1 cellular context compared by ENCODE assay signal in genomic region chr17:10052414-10052813, GRCh38.
TF ChIP-seq lines count a peak whose summit lies in the region.

No MANE protein-coding gene starts in this region.

TF ChIP-seq in HepG2, 621 proteins besides CTCF, POLR2A, EP300 and RAD21 (continued from another document):
- TF ChIP-seq TAF15 (IDR thresholded peaks at IDR 0.05; ENCODE audit: low read depth, low read length, poor library complexity, severe bottlenecking): no peak
- no peak for TF ChIP-seq HNF4A (CRISPR knock-in tag; IDR thresholded peaks at IDR 0.05)
- TF ChIP-seq ZNF569 (CRISPR knock-in tag; IDR thresholded peaks at IDR 0.05; ENCODE audit: borderline replicate concordance): no peak
- TF ChIP-seq NPAS2 (CRISPR knock-in tag; IDR thresholded peaks at IDR 0.05; ENCODE audit: borderline replicate concordance): no peak
